In the genomic region with DNA sequence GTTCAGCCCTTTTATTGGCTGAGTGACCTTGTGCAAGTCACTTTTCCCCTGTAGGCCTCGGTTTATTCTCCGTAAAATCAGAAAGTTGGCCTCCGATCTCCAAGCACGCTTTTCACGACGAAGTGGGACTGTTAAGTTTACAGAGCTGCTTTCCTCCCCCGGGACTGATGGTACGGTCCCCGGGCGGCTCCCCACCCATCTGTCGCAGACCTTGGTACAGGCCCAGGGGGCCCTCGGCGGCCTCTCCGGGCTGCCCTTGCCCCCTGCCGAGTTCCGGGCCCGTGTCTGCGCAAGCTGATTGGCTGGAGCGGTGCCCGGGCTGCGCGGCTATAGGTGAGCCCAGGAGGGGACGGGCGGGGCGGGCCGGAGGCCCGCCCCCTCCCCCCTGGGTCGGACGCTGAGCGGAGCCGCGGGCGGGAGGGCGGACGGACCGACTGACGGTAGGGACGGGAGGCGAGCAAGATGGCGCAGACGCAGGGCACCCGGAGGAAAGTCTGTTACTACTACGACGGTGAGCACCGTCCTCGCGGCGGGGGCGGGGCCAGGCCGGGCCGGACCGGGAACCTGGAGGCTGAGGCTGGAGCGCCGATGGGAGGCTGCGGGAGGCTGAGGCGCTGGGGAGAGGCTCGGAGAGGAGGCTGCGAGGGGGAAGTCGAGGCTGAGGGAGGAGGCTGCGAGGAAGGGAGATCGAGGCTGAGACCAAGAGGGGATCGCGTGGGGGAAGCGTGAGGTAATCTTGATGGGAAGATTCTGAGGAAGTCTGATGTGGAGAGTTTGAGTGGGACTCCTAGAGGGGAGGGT, we compare ENCODE assay signal across 1 cellular context.
TF ChIP-seq lines count a peak whose summit lies in the region.

A gene (plus strand): TSS at position 376 of the 801 bp plus-strand sequence. CDS start 87 bp downstream, at position 463.

TF ChIP-seq in HepG2, 621 proteins besides CTCF, POLR2A, EP300 and RAD21 (continued from another document and continues in another):
- TF ChIP-seq, protein P1, sequence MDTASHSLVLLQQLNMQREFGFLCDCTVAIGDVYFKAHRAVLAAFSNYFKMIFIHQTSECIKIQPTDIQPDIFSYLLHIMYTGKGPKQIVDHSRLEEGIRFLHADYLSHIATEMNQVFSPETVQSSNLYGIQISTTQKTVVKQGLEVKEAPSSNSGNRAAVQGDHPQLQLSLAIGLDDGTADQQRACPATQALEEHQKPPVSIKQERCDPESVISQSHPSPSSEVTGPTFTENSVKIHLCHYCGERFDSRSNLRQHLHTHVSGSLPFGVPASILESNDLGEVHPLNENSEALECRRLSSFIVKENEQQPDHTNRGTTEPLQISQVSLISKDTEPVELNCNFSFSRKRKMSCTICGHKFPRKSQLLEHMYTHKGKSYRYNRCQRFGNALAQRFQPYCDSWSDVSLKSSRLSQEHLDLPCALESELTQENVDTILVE (CRISPR knock-in tag; IDR thresholded peaks at IDR 0.05), result peak; percentile 78
- TF ChIP-seq ZNF670 (CRISPR knock-in tag; IDR thresholded peaks at IDR 0.05; ENCODE audit: borderline replicate concordance), result peak; percentile 62; the same call in 1 of the 2 replicates
- peak; percentile 3; the same call in 1 of the 2 replicates for TF ChIP-seq FOSL2 (CRISPR knock-in tag; IDR thresholded peaks at IDR 0.05)
- TF ChIP-seq, protein P2, sequence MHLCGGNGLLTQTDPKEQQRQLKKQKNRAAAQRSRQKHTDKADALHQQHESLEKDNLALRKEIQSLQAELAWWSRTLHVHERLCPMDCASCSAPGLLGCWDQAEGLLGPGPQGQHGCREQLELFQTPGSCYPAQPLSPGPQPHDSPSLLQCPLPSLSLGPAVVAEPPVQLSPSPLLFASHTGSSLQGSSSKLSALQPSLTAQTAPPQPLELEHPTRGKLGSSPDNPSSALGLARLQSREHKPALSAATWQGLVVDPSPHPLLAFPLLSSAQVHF (CRISPR knock-in tag; IDR thresholded peaks at IDR 0.05), result 0 out of 2 replicates have a peak, but pooled peaks have one; percentile 34
- TF ChIP-seq RFX3 (CRISPR knock-in tag; IDR thresholded peaks at IDR 0.05), result no peak
- no peak for TF ChIP-seq ZNF205 (CRISPR knock-in tag; IDR thresholded peaks at IDR 0.05)
- no peak for TF ChIP-seq GTF2F1 (IDR thresholded peaks at IDR 0.05; ENCODE audit: low read length)
- TF ChIP-seq ZNF260 (CRISPR knock-in tag; IDR thresholded peaks at IDR 0.05; ENCODE audit: borderline replicate concordance, low read depth), result no peak
- TF ChIP-seq, protein P3, sequence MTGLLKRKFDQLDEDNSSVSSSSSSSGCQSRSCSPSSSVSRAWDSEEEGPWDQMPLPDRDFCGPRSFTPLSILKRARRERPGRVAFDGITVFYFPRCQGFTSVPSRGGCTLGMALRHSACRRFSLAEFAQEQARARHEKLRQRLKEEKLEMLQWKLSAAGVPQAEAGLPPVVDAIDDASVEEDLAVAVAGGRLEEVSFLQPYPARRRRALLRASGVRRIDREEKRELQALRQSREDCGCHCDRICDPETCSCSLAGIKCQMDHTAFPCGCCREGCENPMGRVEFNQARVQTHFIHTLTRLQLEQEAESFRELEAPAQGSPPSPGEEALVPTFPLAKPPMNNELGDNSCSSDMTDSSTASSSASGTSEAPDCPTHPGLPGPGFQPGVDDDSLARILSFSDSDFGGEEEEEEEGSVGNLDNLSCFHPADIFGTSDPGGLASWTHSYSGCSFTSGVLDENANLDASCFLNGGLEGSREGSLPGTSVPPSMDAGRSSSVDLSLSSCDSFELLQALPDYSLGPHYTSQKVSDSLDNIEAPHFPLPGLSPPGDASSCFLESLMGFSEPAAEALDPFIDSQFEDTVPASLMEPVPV (CRISPR knock-in tag; IDR thresholded peaks at IDR 0.05), result 0 out of 2 replicates have a peak, but pooled peaks have one; percentile 49
- TF ChIP-seq KMT2B (CRISPR knock-in tag; IDR thresholded peaks at IDR 0.05), result peak; percentile 57
- TF ChIP-seq, protein P4, sequence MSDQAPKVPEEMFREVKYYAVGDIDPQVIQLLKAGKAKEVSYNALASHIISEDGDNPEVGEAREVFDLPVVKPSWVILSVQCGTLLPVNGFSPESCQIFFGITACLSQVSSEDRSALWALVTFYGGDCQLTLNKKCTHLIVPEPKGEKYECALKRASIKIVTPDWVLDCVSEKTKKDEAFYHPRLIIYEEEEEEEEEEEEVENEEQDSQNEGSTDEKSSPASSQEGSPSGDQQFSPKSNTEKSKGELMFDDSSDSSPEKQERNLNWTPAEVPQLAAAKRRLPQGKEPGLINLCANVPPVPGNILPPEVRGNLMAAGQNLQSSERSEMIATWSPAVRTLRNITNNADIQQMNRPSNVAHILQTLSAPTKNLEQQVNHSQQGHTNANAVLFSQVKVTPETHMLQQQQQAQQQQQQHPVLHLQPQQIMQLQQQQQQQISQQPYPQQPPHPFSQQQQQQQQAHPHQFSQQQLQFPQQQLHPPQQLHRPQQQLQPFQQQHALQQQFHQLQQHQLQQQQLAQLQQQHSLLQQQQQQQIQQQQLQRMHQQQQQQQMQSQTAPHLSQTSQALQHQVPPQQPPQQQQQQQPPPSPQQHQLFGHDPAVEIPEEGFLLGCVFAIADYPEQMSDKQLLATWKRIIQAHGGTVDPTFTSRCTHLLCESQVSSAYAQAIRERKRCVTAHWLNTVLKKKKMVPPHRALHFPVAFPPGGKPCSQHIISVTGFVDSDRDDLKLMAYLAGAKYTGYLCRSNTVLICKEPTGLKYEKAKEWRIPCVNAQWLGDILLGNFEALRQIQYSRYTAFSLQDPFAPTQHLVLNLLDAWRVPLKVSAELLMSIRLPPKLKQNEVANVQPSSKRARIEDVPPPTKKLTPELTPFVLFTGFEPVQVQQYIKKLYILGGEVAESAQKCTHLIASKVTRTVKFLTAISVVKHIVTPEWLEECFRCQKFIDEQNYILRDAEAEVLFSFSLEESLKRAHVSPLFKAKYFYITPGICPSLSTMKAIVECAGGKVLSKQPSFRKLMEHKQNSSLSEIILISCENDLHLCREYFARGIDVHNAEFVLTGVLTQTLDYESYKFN (CRISPR knock-in tag; conservative IDR thresholded peaks at IDR 0.05), result peak; percentile 52
- no peak for TF ChIP-seq ZSCAN29 (CRISPR knock-in tag; conservative IDR thresholded peaks at IDR 0.05)
- TF ChIP-seq KAT7 (CRISPR knock-in tag; IDR thresholded peaks at IDR 0.05; ENCODE audit: borderline replicate concordance), result no peak; the same call in none of the 2 replicates
- no peak for TF ChIP-seq SIX1 (CRISPR knock-in tag; IDR thresholded peaks at IDR 0.05; ENCODE audit: borderline replicate concordance)
- no peak for TF ChIP-seq REXO4 (CRISPR knock-in tag; IDR thresholded peaks at IDR 0.05; ENCODE audit: borderline replicate concordance)
- peak; percentile 68 for TF ChIP-seq POGZ (CRISPR knock-in tag; IDR thresholded peaks at IDR 0.05)
- no peak for TF ChIP-seq TCF12 (IDR thresholded peaks at IDR 0.05)
- no peak for TF ChIP-seq TCF12 (CRISPR knock-in tag; IDR thresholded peaks at IDR 0.05)
- TF ChIP-seq ATF7-NPFF (CRISPR knock-in tag; IDR thresholded peaks at IDR 0.05; ENCODE audit: low read depth), result peak; percentile 41; the same call in 1 of the 2 replicates
- no peak for TF ChIP-seq ZNF468 (CRISPR knock-in tag; IDR thresholded peaks at IDR 0.05)
- no peak for TF ChIP-seq NR2F2 (IDR thresholded peaks at IDR 0.05; ENCODE audit: borderline replicate concordance, low read depth)
- no peak for TF ChIP-seq CREB1 (IDR thresholded peaks at IDR 0.05)
- peak; percentile 62 for TF ChIP-seq CREB1 (CRISPR knock-in tag; IDR thresholded peaks at IDR 0.05)
- TF ChIP-seq BRCA1 (CRISPR knock-in tag; IDR thresholded peaks at IDR 0.05), result no peak
- no peak for TF ChIP-seq ZNF614 (CRISPR knock-in tag; IDR thresholded peaks at IDR 0.05; ENCODE audit: borderline replicate concordance)
- no peak for TF ChIP-seq SMAD3 (CRISPR knock-in tag; IDR thresholded peaks at IDR 0.05)
- TF ChIP-seq KAT2B (IDR thresholded peaks at IDR 0.05; ENCODE audit: borderline replicate concordance, low read depth, low read length), result no peak
- TF ChIP-seq, protein P5, sequence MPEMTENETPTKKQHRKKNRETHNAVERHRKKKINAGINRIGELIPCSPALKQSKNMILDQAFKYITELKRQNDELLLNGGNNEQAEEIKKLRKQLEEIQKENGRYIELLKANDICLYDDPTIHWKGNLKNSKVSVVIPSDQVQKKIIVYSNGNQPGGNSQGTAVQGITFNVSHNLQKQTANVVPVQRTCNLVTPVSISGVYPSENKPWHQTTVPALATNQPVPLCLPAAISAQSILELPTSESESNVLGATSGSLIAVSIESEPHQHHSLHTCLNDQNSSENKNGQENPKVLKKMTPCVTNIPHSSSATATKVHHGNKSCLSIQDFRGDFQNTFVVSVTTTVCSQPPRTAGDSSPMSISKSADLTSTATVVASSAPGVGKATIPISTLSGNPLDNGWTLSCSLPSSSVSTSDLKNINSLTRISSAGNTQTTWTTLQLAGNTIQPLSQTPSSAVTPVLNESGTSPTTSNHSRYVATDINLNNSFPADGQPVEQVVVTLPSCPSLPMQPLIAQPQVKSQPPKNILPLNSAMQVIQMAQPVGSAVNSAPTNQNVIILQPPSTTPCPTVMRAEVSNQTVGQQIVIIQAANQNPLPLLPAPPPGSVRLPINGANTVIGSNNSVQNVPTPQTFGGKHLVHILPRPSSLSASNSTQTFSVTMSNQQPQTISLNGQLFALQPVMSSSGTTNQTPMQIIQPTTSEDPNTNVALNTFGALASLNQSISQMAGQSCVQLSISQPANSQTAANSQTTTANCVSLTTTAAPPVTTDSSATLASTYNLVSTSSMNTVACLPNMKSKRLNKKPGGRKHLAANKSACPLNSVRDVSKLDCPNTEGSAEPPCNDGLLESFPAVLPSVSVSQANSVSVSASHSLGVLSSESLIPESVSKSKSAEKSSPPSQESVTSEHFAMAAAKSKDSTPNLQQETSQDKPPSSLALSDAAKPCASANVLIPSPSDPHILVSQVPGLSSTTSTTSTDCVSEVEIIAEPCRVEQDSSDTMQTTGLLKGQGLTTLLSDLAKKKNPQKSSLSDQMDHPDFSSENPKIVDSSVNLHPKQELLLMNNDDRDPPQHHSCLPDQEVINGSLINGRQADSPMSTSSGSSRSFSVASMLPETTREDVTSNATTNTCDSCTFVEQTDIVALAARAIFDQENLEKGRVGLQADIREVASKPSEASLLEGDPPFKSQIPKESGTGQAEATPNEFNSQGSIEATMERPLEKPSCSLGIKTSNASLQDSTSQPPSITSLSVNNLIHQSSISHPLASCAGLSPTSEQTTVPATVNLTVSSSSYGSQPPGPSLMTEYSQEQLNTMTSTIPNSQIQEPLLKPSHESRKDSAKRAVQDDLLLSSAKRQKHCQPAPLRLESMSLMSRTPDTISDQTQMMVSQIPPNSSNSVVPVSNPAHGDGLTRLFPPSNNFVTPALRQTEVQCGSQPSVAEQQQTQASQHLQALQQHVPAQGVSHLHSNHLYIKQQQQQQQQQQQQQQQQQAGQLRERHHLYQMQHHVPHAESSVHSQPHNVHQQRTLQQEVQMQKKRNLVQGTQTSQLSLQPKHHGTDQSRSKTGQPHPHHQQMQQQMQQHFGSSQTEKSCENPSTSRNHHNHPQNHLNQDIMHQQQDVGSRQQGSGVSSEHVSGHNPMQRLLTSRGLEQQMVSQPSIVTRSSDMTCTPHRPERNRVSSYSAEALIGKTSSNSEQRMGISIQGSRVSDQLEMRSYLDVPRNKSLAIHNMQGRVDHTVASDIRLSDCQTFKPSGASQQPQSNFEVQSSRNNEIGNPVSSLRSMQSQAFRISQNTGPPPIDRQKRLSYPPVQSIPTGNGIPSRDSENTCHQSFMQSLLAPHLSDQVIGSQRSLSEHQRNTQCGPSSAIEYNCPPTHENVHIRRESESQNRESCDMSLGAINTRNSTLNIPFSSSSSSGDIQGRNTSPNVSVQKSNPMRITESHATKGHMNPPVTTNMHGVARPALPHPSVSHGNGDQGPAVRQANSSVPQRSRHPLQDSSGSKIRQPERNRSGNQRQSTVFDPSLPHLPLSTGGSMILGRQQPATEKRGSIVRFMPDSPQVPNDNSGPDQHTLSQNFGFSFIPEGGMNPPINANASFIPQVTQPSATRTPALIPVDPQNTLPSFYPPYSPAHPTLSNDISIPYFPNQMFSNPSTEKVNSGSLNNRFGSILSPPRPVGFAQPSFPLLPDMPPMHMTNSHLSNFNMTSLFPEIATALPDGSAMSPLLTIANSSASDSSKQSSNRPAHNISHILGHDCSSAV (CRISPR knock-in tag; IDR thresholded peaks at IDR 0.05; ENCODE audit: borderline replicate concordance), result no peak
- no peak for TF ChIP-seq THYN1 (CRISPR knock-in tag; IDR thresholded peaks at IDR 0.05; ENCODE audit: borderline replicate concordance, low read depth)
- TF ChIP-seq MEF2D (CRISPR knock-in tag; IDR thresholded peaks at IDR 0.05), result peak; percentile 53; the same call in 1 of the 2 replicates
- no peak for TF ChIP-seq ZNF263 (CRISPR knock-in tag; IDR thresholded peaks at IDR 0.05)
- TF ChIP-seq, protein P6, sequence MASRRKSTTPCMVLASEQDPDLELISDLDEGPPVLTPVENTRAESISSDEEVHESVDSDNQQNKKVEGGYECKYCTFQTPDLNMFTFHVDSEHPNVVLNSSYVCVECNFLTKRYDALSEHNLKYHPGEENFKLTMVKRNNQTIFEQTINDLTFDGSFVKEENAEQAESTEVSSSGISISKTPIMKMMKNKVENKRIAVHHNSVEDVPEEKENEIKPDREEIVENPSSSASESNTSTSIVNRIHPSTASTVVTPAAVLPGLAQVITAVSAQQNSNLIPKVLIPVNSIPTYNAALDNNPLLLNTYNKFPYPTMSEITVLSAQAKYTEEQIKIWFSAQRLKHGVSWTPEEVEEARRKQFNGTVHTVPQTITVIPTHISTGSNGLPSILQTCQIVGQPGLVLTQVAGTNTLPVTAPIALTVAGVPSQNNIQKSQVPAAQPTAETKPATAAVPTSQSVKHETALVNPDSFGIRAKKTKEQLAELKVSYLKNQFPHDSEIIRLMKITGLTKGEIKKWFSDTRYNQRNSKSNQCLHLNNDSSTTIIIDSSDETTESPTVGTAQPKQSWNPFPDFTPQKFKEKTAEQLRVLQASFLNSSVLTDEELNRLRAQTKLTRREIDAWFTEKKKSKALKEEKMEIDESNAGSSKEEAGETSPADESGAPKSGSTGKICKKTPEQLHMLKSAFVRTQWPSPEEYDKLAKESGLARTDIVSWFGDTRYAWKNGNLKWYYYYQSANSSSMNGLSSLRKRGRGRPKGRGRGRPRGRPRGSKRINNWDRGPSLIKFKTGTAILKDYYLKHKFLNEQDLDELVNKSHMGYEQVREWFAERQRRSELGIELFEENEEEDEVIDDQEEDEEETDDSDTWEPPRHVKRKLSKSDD (CRISPR knock-in tag; IDR thresholded peaks at IDR 0.05; ENCODE audit: low read depth), result no peak
- TF ChIP-seq, protein P7, sequence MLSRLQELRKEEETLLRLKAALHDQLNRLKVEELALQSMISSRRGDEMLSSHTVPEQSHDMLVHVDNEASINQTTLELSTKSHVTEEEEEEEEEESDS (CRISPR knock-in tag; IDR thresholded peaks at IDR 0.05; ENCODE audit: borderline replicate concordance), result no peak
- no peak for TF ChIP-seq ZNF7 (CRISPR knock-in tag; IDR thresholded peaks at IDR 0.05)
- TF ChIP-seq REPIN1 (CRISPR knock-in tag; IDR thresholded peaks at IDR 0.05; ENCODE audit: borderline replicate concordance, low read depth), result 0 out of 2 replicates have a peak, but pooled peaks have one; percentile 35
- TF ChIP-seq ZKSCAN8 (CRISPR knock-in tag; IDR thresholded peaks at IDR 0.05; ENCODE audit: borderline replicate concordance), result no peak; the same call in 1 of the 2 replicates
- no peak for TF ChIP-seq GLI4 (CRISPR knock-in tag; IDR thresholded peaks at IDR 0.05; ENCODE audit: borderline replicate concordance)
- no peak for TF ChIP-seq GATAD1 (CRISPR knock-in tag; IDR thresholded peaks at IDR 0.05)
- no peak for TF ChIP-seq SRSF9 (IDR thresholded peaks at IDR 0.05; ENCODE audit: borderline replicate concordance, insufficient read depth, low read depth, low read length, poor library complexity, severe bottlenecking)
- TF ChIP-seq, protein P8, sequence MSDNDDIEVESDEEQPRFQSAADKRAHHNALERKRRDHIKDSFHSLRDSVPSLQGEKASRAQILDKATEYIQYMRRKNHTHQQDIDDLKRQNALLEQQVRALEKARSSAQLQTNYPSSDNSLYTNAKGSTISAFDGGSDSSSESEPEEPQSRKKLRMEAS (IDR thresholded peaks at IDR 0.05), result peak; percentile 86
